ENCODE assay signal across 22 cellular contexts in the genomic region with DNA sequence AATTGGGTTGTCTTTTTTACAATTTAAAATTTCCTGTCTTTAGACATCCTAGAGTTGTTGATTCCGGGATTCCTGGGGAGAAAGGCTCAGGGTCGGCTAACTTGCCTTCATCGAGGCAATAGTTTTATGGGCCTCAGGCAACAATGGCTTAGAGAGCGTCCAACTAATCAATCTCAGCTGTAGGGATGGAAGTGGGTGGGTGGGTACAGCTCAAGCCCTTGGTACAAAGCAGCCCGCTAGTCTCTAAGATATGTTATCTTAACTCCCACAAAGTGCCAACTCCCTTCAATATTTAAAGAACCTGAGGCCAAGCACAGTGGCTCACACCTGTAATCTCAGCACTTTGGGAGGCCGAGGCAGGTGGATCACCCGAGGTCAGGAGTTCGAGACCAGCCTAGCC. TPM values are rescaled to one million over a fixed set of nuclear protein-coding genes. Genes with fewer than 3 reads are reported as not detected.
DNase-seq lines count a peak whose midpoint lies in the region; ATAC-seq and TF ChIP-seq lines count a peak whose summit lies in the region.
"Had no signal": no experiment of that assay in that cellular context is flagged by ENCODE, and none has a peak within 500 bp of the region (broad histone marks: within the 10 kb centered on the region; RNA-seq: fewer than 3 reads in every experiment).

No MANE protein-coding gene starts in this region.

- no peak overlapping the region for H2BK15ac ChIP-seq in IMR-90 (ENCODE audit: low read depth, low read length)

- CTCF ChIA-PET in IMR-90 (lab: Yijun Ruan, JAX) (interaction anchor here (1.4 kb wide), 1 partner anchor 57 kb away, joined by 4 read pairs; no protein-coding TSS in a partner anchor), WTC11 (lab: Charles Lee) (no interaction called here)

- BruUV-seq in IMR-90 (replicated peaks; lab: Mats Ljungman, UMichigan) = no TSS peak

- H3K79me1 ChIP-seq in IMR-90 (ENCODE audit: low read depth in 1 of 2, low read length in 2 of 2) = peaks cover 2 to 5% of the 10 kb centered on the region in 2 experiments; a peak in 1 of 4 replicates

- no peak overlapping the region for H3K23ac ChIP-seq in IMR-90 (ENCODE audit: low read depth, low read length)

- H3K27me3 Mint-ChIP-seq in WTC11 (ENCODE audit: low read depth) (peaks cover 7% of the 10 kb centered on the region), nephron progenitor cell (ENCODE audit: low read depth, poor library complexity) (peaks cover 23% of the 10 kb centered on the region)

- 0 out of 2 replicates have a peak overlapping the region, but pooled peaks have one; percentile 43 for H2AK5ac ChIP-seq in IMR-90 (ENCODE audit: low read depth, low read length)

- no peak overlapping the region for H3K4me3 ChIP-seq in IMR-90 (ENCODE audit: insufficient read depth, low read depth, low read length)
- H3K4me3 ChIP-seq: BLaER1 treated with 17β-estradiol and CSF1 and Interleukin-3, amounts not matched to agents 10 nM and 100 nM; GM23338 had no signal

- no peak overlapping the region for H2BK120ac ChIP-seq in IMR-90 (ENCODE audit: low read depth, low read length)

- no peak overlapping the region for H2AK9ac ChIP-seq in IMR-90 (replicated peaks; ENCODE audit: low read depth, low read length, poor library complexity)

- H4K20me1 ChIP-seq in IMR-90 (ENCODE audit: insufficient read depth, low read length) = no peaks in the 10 kb centered on the region
- H4K20me1 ChIP-seq: BLaER1 treated with 17β-estradiol and CSF1 and Interleukin-3, amounts not matched to agents 10 nM and 100 nM had no signal

- H3K4me1 ChIP-seq in IMR-90 (ENCODE audit: control insufficient read depth, insufficient read depth, low read length) = peaks cover 6% of the 10 kb centered on the region
- H3K4me1 ChIP-seq: BE2C had no signal

- no peaks in the 10 kb centered on the region for H3K36me3 ChIP-seq in IMR-90 (ENCODE audit: control insufficient read depth, insufficient read depth, low read length)
- H3K36me3 ChIP-seq: BE2C; BLaER1 treated with 17β-estradiol and CSF1 and Interleukin-3, amounts not matched to agents 10 nM and 100 nM had no signal

- H3K18ac ChIP-seq in IMR-90 (ENCODE audit: low read depth, low read length) = no peak overlapping the region

- no peak overlapping the region for H4K8ac ChIP-seq in IMR-90 (ENCODE audit: low read depth in 2 of 2, low read length in 2 of 2)

- no peak for TF ChIP-seq RAD21 in IMR-90 (IDR thresholded peaks at IDR 0.05; ENCODE audit: low read length)

- H2BK20ac ChIP-seq in IMR-90 (ENCODE audit: low read depth, low read length) = no peak overlapping the region

- H3K4me2 ChIP-seq in IMR-90 (ENCODE audit: low read depth, low read length) = no peak overlapping the region
- H3K4me2 ChIP-seq: BLaER1 treated with 17β-estradiol and CSF1 and Interleukin-3, amounts not matched to agents 10 nM and 100 nM; GM23338 had no signal

- TF ChIP-seq CTCF in IMR-90 (conservative IDR thresholded peaks at IDR 0.05; ENCODE audit: low read depth, low read length) (no peak), WTC11 (IDR thresholded peaks at IDR 0.05) (no peak), nephron progenitor cell (IDR thresholded peaks at IDR 0.05) (no peak)

- H4K91ac ChIP-seq in IMR-90 (ENCODE audit: insufficient read depth, low read depth, low read length) = no peak overlapping the region

- H3K4me1 Mint-ChIP-seq in WTC11 = peaks cover 12% of the 10 kb centered on the region
- peaks cover 13% of the 10 kb centered on the region for H3K4me1 Mint-ChIP-seq in nephron progenitor cell
- H3K4me1 Mint-ChIP-seq: CD14-positive monocyte; CD8-positive, alpha-beta memory T cell had no signal

- H3K36me3 Mint-ChIP-seq in WTC11 = no peaks in the 10 kb centered on the region
- no peaks in the 10 kb centered on the region for H3K36me3 Mint-ChIP-seq in nephron progenitor cell (ENCODE audit: low read depth)
- H3K36me3 Mint-ChIP-seq: CD14-positive monocyte; CD8-positive, alpha-beta memory T cell had no signal

- H3K9me3 Mint-ChIP-seq in WTC11 = peaks cover 4% of the 10 kb centered on the region
- peaks cover 4% of the 10 kb centered on the region for H3K9me3 Mint-ChIP-seq in nephron progenitor cell

- in situ Hi-C loops in IMR-90 (cut with MboI; ENCODE audit: low sequenced_read_pairs) (no loop called here), KBM-7 (cut with MboI; ENCODE audit: low pct_unique_long_range_greater_than_20kb, low sequenced_read_pairs) (no loop called here)

- no CpG with 5 or more reads among the region's 8 CpGs for WGBS in IMR-90 (ENCODE audit: extremely low coverage in 2 of 2, insufficient read length in 1 of 2), 2 experiments

- H3K27me3 ChIP-seq in IMR-90 (ENCODE audit: control insufficient read depth, insufficient read depth, low read length) = no peaks in the 10 kb centered on the region

- no peak overlapping the region for H2AFZ ChIP-seq in IMR-90 (replicated peaks; ENCODE audit: low read length, poor library complexity)

- no peaks in the 10 kb centered on the region for H3K9me3 ChIP-seq in IMR-90 (ENCODE audit: control insufficient read depth, insufficient read depth, low read length)
- H3K9me3 ChIP-seq: BE2C had no signal

- H3K27ac ChIP-seq in IMR-90 (ENCODE audit: insufficient read depth, low read length) = no peak overlapping the region
- H3K27ac ChIP-seq: 22Rv1; BLaER1 treated with 17β-estradiol and CSF1 and Interleukin-3, amounts not matched to agents 10 nM and 100 nM had no signal

- ATAC-seq in IMR-90 (ENCODE audit: low read depth) = no peak
- peak; percentile 82 for ATAC-seq in WTC11
- ATAC-seq in GM21360 (IDR thresholded peaks at IDR 0.05; ENCODE audit: unreplicated experiment) = no peak
- ATAC-seq in HG02973 (IDR thresholded peaks at IDR 0.05; ENCODE audit: unreplicated experiment) = no peak
- ATAC-seq: GM23338, HCT116 had no signal

- H3K14ac ChIP-seq in IMR-90 (replicated peaks; ENCODE audit: low read depth, low read length) = no peak overlapping the region

- H3K4ac ChIP-seq in IMR-90 (ENCODE audit: low read depth, low read length) = no peak overlapping the region

- dilution Hi-C loops in IMR-90 (cut with HindIII; ENCODE audit: low sequenced_read_pairs, unreplicated experiment) = no loop called here

- H2BK5ac ChIP-seq in IMR-90 (ENCODE audit: low read depth, low read length, poor library complexity, severe bottlenecking) = no peak overlapping the region

- no peak for TF ChIP-seq POLR2A in IMR-90 (IDR thresholded peaks at IDR 0.05; ENCODE audit: low read depth, low read length)

- H3K27ac Mint-ChIP-seq in WTC11 = no peak overlapping the region
- peak overlapping the region; percentile 72 for H3K27ac Mint-ChIP-seq in nephron progenitor cell
- H3K27ac Mint-ChIP-seq: CD14-positive monocyte; CD4-positive, alpha-beta T cell; CD8-positive, alpha-beta memory T cell; GM23338; HFFc6 had no signal

- H3K4me3 Mint-ChIP-seq in WTC11 (no peak overlapping the region), nephron progenitor cell (no peak overlapping the region)
- H3K4me3 Mint-ChIP-seq: CD14-positive monocyte; CD4-positive, alpha-beta T cell; CD8-positive, alpha-beta memory T cell; GM23338; H9; HFFc6 had no signal

- no peak overlapping the region for H3K56ac ChIP-seq in IMR-90 (ENCODE audit: extremely low read depth, insufficient read depth, low read length)

- H3K9me1 ChIP-seq in IMR-90 (ENCODE audit: insufficient read depth, low read length) = peaks cover 6% of the 10 kb centered on the region

- no peak overlapping the region for H3K9ac ChIP-seq in IMR-90 (ENCODE audit: low read depth, low read length)
- H3K9ac ChIP-seq: BLaER1 treated with 17β-estradiol and CSF1 and Interleukin-3, amounts not matched to agents 10 nM and 100 nM had no signal

- POLR2A ChIA-PET in IMR-90 (lab: Charles Lee; ENCODE audit: unreplicated experiment) = no interaction called here
- POLR2A ChIA-PET in WTC11 (lab: Charles Lee) = no interaction called here

- intact Hi-C loops in IMR-90 (cut with micrococcal nuclease) = no loop called here

- DNase-seq in NCI-H82 (lab: John Stamatoyannopoulos, UW) (peak; percentile 15), NCI-H82 treated with DMSO at 0.1 percent for 48 hours (lab: John Stamatoyannopoulos, UW; ENCODE audit: unreplicated experiment) (no peak), IMR-90 (no peak), WTC11 (ENCODE audit: low spot score) (no peak), nephron progenitor cell (no peak), KBM-7 (no peak)
- DNase-seq: AML-193; BE2C; CD4-positive, alpha-beta T cell; CD8-positive, alpha-beta memory T cell; DMS 273 treated with DMSO at 0.1 percent for 48 hours; DMS53; DMS79 treated with DMSO at 0.1 percent for 48 hours; H9; HFFc6 had no signal

- H4K5ac ChIP-seq in IMR-90 (ENCODE audit: low read depth, low read length) = no peak overlapping the region

TF ChIP-seq in IMR-90, 13 proteins besides CTCF, POLR2A, EP300 and RAD21 (continues in another document):
- TF ChIP-seq, protein P1, sequence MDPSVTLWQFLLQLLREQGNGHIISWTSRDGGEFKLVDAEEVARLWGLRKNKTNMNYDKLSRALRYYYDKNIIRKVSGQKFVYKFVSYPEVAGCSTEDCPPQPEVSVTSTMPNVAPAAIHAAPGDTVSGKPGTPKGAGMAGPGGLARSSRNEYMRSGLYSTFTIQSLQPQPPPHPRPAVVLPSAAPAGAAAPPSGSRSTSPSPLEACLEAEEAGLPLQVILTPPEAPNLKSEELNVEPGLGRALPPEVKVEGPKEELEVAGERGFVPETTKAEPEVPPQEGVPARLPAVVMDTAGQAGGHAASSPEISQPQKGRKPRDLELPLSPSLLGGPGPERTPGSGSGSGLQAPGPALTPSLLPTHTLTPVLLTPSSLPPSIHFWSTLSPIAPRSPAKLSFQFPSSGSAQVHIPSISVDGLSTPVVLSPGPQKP (IDR thresholded peaks at IDR 0.05; ENCODE audit: borderline replicate concordance, low read depth, low read length) = no peak

TF ChIP-seq in WTC11, 78 proteins besides CTCF, POLR2A, EP300 and RAD21 (continues in another document):
- no peak for TF ChIP-seq RORB (CRISPR knock-in tag; IDR thresholded peaks at IDR 0.05)
- TF ChIP-seq ATF6 (CRISPR knock-in tag; IDR thresholded peaks at IDR 0.05) = no peak

RNA-seq across cellular contexts. Expression of gene FMN2, which starts 6.9 kb away (rescaled TPM):
- 35.8 and 50.0 TPM in 2 replicates for total RNA-seq in IMR-90 (2012; rRNA removed)
- polyA plus RNA-seq in IMR-90 (2012; rRNA removed) = 20.1 and 29.0 TPM in 2 replicates
- polyA plus RNA-seq in IMR-90 (2012; cell fraction: cytosol; rRNA removed) = 4.7 and 5.4 TPM in 2 replicates
- polyA plus RNA-seq in IMR-90 (2012; cell fraction: nucleus; rRNA removed; ENCODE audit: low replicate concordance) = 7.2 and 9.7 TPM in 2 replicates
- 1.5 to 2.1 TPM (median 1.8 TPM) in 3 replicates for total RNA-seq in WTC11 (2021)
- total RNA-seq: CD4-positive, alpha-beta T cell; CD8-positive, alpha-beta memory T cell had no signal
- polyA plus RNA-seq: CD14-positive monocyte; CD8-positive, alpha-beta memory T cell had no signal

Comparison
In these comparisons a context has a peak if more than half of its experiments do, and no peak if none do; other contexts are left out.
1. RNA of gene FMN2, which starts 6.9 kb away (total RNA-seq): 35.8 to 50.0 TPM in IMR-90; 1.5 to 2.1 TPM in WTC11; every median in the first group is over 10 times any median in the second.